ENCODE assay signal across 10 cellular contexts in the genomic region with DNA sequence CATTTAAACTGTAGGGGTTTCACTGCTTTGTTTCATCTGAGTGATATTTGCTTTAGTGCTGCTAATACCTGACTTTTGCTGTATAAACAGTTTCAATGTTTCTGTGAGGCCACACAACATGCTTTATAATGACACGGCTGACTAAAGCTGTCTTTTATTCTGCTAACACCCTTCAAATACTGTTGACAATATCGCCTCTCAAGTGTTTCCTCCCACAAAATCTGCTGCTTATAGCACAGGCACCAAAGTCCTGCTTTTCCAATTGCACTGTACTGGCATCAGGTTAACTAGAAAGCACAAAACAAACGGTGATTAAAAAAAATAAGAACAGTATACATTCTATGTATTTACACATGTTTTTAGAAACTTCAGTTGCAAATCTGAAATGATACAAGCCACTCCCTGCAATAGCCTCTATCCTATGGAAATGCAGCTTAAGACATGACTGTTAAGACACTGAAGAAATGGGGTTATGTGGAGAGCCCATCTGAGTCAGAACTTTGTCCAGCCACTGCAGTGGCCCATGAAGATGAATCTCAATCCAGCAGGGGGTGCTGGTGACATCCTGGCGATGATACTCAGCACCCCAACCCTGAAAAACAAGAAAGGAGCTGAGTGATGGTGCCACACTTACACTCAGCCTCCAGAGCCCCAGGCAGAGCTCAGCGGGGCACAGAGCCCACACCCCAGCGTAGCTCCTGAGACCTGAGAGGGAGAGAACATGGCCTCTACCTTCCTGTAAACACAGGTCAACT. TPM values are rescaled to one million over a fixed set of nuclear protein-coding genes. Genes with fewer than 3 reads are reported as not detected.
DNase-seq lines count a peak whose midpoint lies in the region; ATAC-seq, FAIRE-seq and TF ChIP-seq lines count a peak whose summit lies in the region.
"Had no signal": no experiment of that assay in that cellular context is flagged by ENCODE, and none has a peak within 500 bp of the region (broad histone marks: within the 10 kb centered on the region; RNA-seq: fewer than 3 reads in every experiment).

No MANE protein-coding gene starts in this region.

- no peaks in the 10 kb centered on the region for H3K79me1 ChIP-seq in trophoblast cell (ENCODE audit: low read length)

- no peak overlapping the region for H3K4ac ChIP-seq in trophoblast cell (ENCODE audit: low read depth, low read length)

- H3K9me3 ChIP-seq in Karpas-422 (ENCODE audit: low read length) (no peaks in the 10 kb centered on the region), smooth muscle cell (replicated peaks; ENCODE audit: low read depth) (no peaks in the 10 kb centered on the region), trophoblast cell (ENCODE audit: insufficient read depth, low read depth, low read length) (peaks cover 1% of the 10 kb centered on the region)

- H3K4me2 ChIP-seq in Karpas-422 (ENCODE audit: low read depth, low read length, poor library complexity, severe bottlenecking) (no peak overlapping the region), smooth muscle cell (no peak overlapping the region), trophoblast cell (ENCODE audit: low read length) (no peak overlapping the region)

- H3K18ac ChIP-seq in trophoblast cell (ENCODE audit: low read length), result no peak overlapping the region

- H2BK5ac ChIP-seq in trophoblast cell (ENCODE audit: low read depth, low read length, poor library complexity), result no peak overlapping the region

- H3K9me2 ChIP-seq in Karpas-422 (replicated peaks; ENCODE audit: insufficient read depth, low read length), result no peaks in the 10 kb centered on the region

- peaks cover 1% of the 10 kb centered on the region for H3K36me3 Mint-ChIP-seq in activated naive CD4-positive, alpha-beta T cell treated with anti-CD3 and anti-CD28 coated beads, Interleukin-2, amount 10 ng/mL, durations not matched to agents 7 days and 5 days

- no peak overlapping the region for H4K8ac ChIP-seq in trophoblast cell (ENCODE audit: low read depth, low read length)

- H3K36me3 ChIP-seq in Karpas-422 (ENCODE audit: insufficient read depth, low read length) (no peaks in the 10 kb centered on the region), bronchial epithelial cell (ENCODE audit: control insufficient read depth, insufficient read depth, low read length) (no peaks in the 10 kb centered on the region), smooth muscle cell (ENCODE audit: low read depth) (peaks cover 3% of the 10 kb centered on the region), trophoblast cell (ENCODE audit: control insufficient read depth in 1 of 2, insufficient read depth in 2 of 2, low read length in 2 of 2) (peaks cover 12 to 16% of the 10 kb centered on the region in 2 experiments)

- DNase-seq in activated naive CD4-positive, alpha-beta T cell treated with anti-CD3 and anti-CD28 coated beads, Interleukin-2, amount 10 ng/mL, durations not matched to agents 7 days and 5 days, result peak; percentile 32
- no peak for DNase-seq in activated naive CD4-positive, alpha-beta T cell (lab: John Stamatoyannopoulos, UW)
- peak; percentile 64 for DNase-seq in Karpas-422
- DNase-seq in bronchial epithelial cell (ENCODE audit: low read depth), result no peak
- DNase-seq in smooth muscle cell (lab: John Stamatoyannopoulos, UW; ENCODE audit: unreplicated experiment), result no peak
- DNase-seq in NCI-H526 treated with DMSO at 0.1 percent for 48 hours (lab: John Stamatoyannopoulos, UW), result no peak
- no peak for DNase-seq in trophoblast cell

- H3K4me1 ChIP-seq in Karpas-422 (ENCODE audit: low read length), result peaks cover 4% of the 10 kb centered on the region; the same call in 1 of the 2 replicates
- H3K4me1 ChIP-seq in smooth muscle cell (ENCODE audit: low read depth), result no peaks in the 10 kb centered on the region
- H3K4me1 ChIP-seq in trophoblast cell (ENCODE audit: control insufficient read depth in 1 of 2, insufficient read depth in 2 of 2, low read length in 2 of 2), result no peaks in the 10 kb centered on the region

- no peak for FAIRE-seq in bronchial epithelial cell (lab: Jason Lieb, UNC)
- FAIRE-seq: G401.6 had no signal

- H4K20me1 ChIP-seq in Karpas-422 (ENCODE audit: insufficient read depth, low read depth, low read length) (0 out of 2 replicates have a peak, but pooled peaks cover 4% of the 10 kb centered on the region), smooth muscle cell (ENCODE audit: low read depth) (no peaks in the 10 kb centered on the region)

- TF ChIP-seq CTCF in bronchial epithelial cell (IDR thresholded peaks at IDR 0.05; ENCODE audit: insufficient read depth, low read length, severe bottlenecking) (peak; percentile 31), smooth muscle cell (IDR thresholded peaks at IDR 0.05; ENCODE audit: borderline replicate concordance, insufficient read depth, poor library complexity, severe bottlenecking) (peak; percentile 12)

- no peak overlapping the region for H3K23ac ChIP-seq in trophoblast cell (ENCODE audit: low read length)

- peaks cover 10% of the 10 kb centered on the region for H3K27me3 Mint-ChIP-seq in activated naive CD4-positive, alpha-beta T cell treated with anti-CD3 and anti-CD28 coated beads, Interleukin-2, amount 10 ng/mL, durations not matched to agents 7 days and 5 days

- WGBS in smooth muscle cell (ENCODE audit: low lambda C conversion rate), result 74% methylated on average over 6 of the region's 6 CpGs
- WGBS in trophoblast cell (ENCODE audit: extremely low coverage, insufficient coverage, insufficient read length), result no CpG with 5 or more reads among the region's 6 CpGs

- H3K4me1 Mint-ChIP-seq in activated naive CD4-positive, alpha-beta T cell treated with anti-CD3 and anti-CD28 coated beads, Interleukin-2, amount 10 ng/mL, durations not matched to agents 7 days and 5 days, result no peaks in the 10 kb centered on the region

- no peak overlapping the region for H2BK120ac ChIP-seq in trophoblast cell (ENCODE audit: insufficient read depth, low read length, poor library complexity)

- H2AK5ac ChIP-seq in trophoblast cell (ENCODE audit: low read length), result no peak overlapping the region

- CTCF ChIA-PET in activated naive CD4-positive, alpha-beta T cell treated with anti-CD3 and anti-CD28 coated beads, Interleukin-2, amount 10 ng/mL, durations not matched to agents 7 days and 5 days (lab: Charles Lee), result interaction anchor here (1.2 to 2.9 kb wide), 2 partner anchors 28 to 133 kb away, joined by 3 to 11 read pairs; no protein-coding TSS in a partner anchor

- no peaks in the 10 kb centered on the region for H3K9me3 Mint-ChIP-seq in activated naive CD4-positive, alpha-beta T cell treated with anti-CD3 and anti-CD28 coated beads, Interleukin-2, amount 10 ng/mL, durations not matched to agents 7 days and 5 days
- H3K9me3 Mint-ChIP-seq: T-helper 1 cell treated with Interleukin-12 subunit alpha and Interleukin-12 subunit beta and Interleukin-4 antibody, amounts not matched to agents 30 μg/mL and 1 μg/mL, for 36 hours had no signal

- no peak overlapping the region for H2BK12ac ChIP-seq in trophoblast cell (ENCODE audit: low read length)

- no peak overlapping the region for H4K12ac ChIP-seq in trophoblast cell (ENCODE audit: low read depth, low read length)

- H2AFZ ChIP-seq in Karpas-422 (ENCODE audit: low read length), result no peak overlapping the region
- no peak overlapping the region for H2AFZ ChIP-seq in smooth muscle cell (ENCODE audit: low read depth)
- H2AFZ ChIP-seq in trophoblast cell (ENCODE audit: insufficient read depth, low read length, poor library complexity), result no peak overlapping the region

- H3K4me3 ChIP-seq in Karpas-422 (ENCODE audit: low read length) (no peak overlapping the region), bronchial epithelial cell (ENCODE audit: low read depth, low read length) (no peak overlapping the region), smooth muscle cell (no peak overlapping the region), trophoblast cell (ENCODE audit: low read depth, low read length) (no peak overlapping the region)

- no peaks in the 10 kb centered on the region for H3F3A ChIP-seq in smooth muscle cell (ENCODE audit: low read depth)

- no peak overlapping the region for H3K9ac ChIP-seq in Karpas-422 (ENCODE audit: low read length)
- no peak overlapping the region for H3K9ac ChIP-seq in smooth muscle cell (ENCODE audit: low read depth)
- H3K9ac ChIP-seq in trophoblast cell (ENCODE audit: low read length), result no peak overlapping the region

- no peak for ATAC-seq in HG03097 (IDR thresholded peaks at IDR 0.05; ENCODE audit: low FRiP score, unreplicated experiment)

- H3K27me3 ChIP-seq in Karpas-422 (ENCODE audit: low read length) (no peaks in the 10 kb centered on the region), bronchial epithelial cell (ENCODE audit: control insufficient read depth, insufficient read depth, low read length) (no peaks in the 10 kb centered on the region), smooth muscle cell (ENCODE audit: low read depth) (no peaks in the 10 kb centered on the region), trophoblast cell (ENCODE audit: insufficient read depth, low read length) (no peaks in the 10 kb centered on the region)

- H3K14ac ChIP-seq in trophoblast cell (ENCODE audit: low read length), result no peak overlapping the region

- H3K27ac Mint-ChIP-seq in activated naive CD4-positive, alpha-beta T cell treated with anti-CD3 and anti-CD28 coated beads, Interleukin-2, amount 10 ng/mL, durations not matched to agents 7 days and 5 days, result no peak overlapping the region
- H3K27ac Mint-ChIP-seq: T-helper 1 cell treated with Interleukin-12 subunit alpha and Interleukin-12 subunit beta and Interleukin-4 antibody, amounts not matched to agents 30 μg/mL and 1 μg/mL, for 36 hours had no signal

- no peak overlapping the region for H3K27ac ChIP-seq in Karpas-422 (ENCODE audit: low read length)
- no peak overlapping the region for H3K27ac ChIP-seq in smooth muscle cell (ENCODE audit: low read depth)
- no peak overlapping the region for H3K27ac ChIP-seq in trophoblast cell (ENCODE audit: low read depth, low read length)

- H4K91ac ChIP-seq in trophoblast cell (ENCODE audit: low read depth, low read length), result no peak overlapping the region

- H3K4me3 Mint-ChIP-seq in activated naive CD4-positive, alpha-beta T cell treated with anti-CD3 and anti-CD28 coated beads, Interleukin-2, amount 10 ng/mL, durations not matched to agents 7 days and 5 days, result no peak overlapping the region
- H3K4me3 Mint-ChIP-seq: T-helper 1 cell treated with Interleukin-12 subunit alpha and Interleukin-12 subunit beta and Interleukin-4 antibody, amounts not matched to agents 30 μg/mL and 1 μg/mL, for 36 hours had no signal

- H3K79me2 ChIP-seq in Karpas-422 (ENCODE audit: low read length) (no peaks in the 10 kb centered on the region), smooth muscle cell (ENCODE audit: low read depth) (no peaks in the 10 kb centered on the region), trophoblast cell (ENCODE audit: control insufficient read depth, insufficient read depth, low read length, poor library complexity) (no peaks in the 10 kb centered on the region)

RNA-seq across cellular contexts. Expression of gene RFXAP, which starts 29.4 kb away (rescaled TPM):
- 6.3 and 16.0 TPM in 2 replicates for total RNA-seq in Karpas-422 (2014; rRNA removed; shearing (Covaris generic); ENCODE audit: low replicate concordance)
- total RNA-seq in bronchial epithelial cell, result 0.53 and 1.5 TPM in 2 replicates
- total RNA-seq in smooth muscle cell, result 0.81 and 1.3 TPM in 2 replicates
- 1.7 and 2.9 TPM in 2 replicates for polyA plus RNA-seq in smooth muscle cell
- polyA plus RNA-seq in trophoblast cell (2013), result 3.0 TPM in 2 replicates

Comparison
In these comparisons a context has a peak if more than half of its experiments do, and no peak if none do; other contexts are left out.
1. DNase-seq: peak in activated naive CD4-positive, alpha-beta T cell treated with anti-CD3 and anti-CD28 coated beads, Interleukin-2, amount 10 ng/mL, durations not matched to agents 7 days and 5 days (single experiment) and Karpas-422 (single experiment); none in activated naive CD4-positive, alpha-beta T cell (0 of 4), bronchial epithelial cell (single experiment), smooth muscle cell (single experiment), NCI-H526 treated with DMSO at 0.1 percent for 48 hours (single experiment) and trophoblast cell (0 of 2).